Comparison of ENCODE assay signal across 17 cellular contexts in the genomic region with DNA sequence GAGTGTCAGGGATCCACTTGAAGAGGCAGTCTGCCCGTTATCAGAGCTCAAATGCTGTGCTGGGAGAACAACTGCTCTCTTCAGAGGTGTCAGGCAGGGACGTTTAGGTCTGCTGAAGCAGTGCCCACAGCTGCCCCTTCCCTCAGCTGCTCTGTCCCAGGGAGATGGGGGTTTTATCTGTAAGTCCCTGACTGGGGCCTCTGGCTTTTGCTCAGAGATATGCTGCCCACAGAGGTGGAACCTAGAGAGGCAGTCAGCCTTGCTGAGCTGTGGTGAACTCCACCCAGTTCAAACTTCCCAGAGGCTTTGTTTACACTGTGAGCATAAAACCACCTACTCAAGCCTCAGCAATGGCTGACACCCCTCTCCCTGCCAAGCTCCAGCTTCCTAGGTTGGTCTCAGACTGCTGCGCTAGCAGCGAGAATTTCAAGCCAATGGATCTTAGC. TPM values are rescaled to one million over a fixed set of nuclear protein-coding genes. Genes with fewer than 3 reads are reported as not detected.
DNase-seq lines count a peak whose midpoint lies in the region; ATAC-seq and TF ChIP-seq lines count a peak whose summit lies in the region.
"Had no signal": no experiment of that assay in that cellular context is flagged by ENCODE, and none has a peak within 500 bp of the region (broad histone marks: within the 10 kb centered on the region; RNA-seq: fewer than 3 reads in every experiment).

No MANE protein-coding gene starts in this region.

- in situ Hi-C loops in transverse colon (cut with MboI; ENCODE audit: low pct_ligation_motif_present in 1 of 4, low pct_unique_long_range_greater_than_20kb in 1 of 4, low sequenced_read_pairs in 3 of 4): no loop called here

- POLR2A ChIA-PET in OCI-LY7 (lab: Charles Lee): interaction anchor here (1.2 kb wide), 1 partner anchor 16 kb away, joined by 3 read pairs; no protein-coding TSS in a partner anchor

- H3K4me1 ChIP-seq in transverse colon: no peaks in the 10 kb centered on the region
- H3K4me1 ChIP-seq in OCI-LY7 (ENCODE audit: insufficient read depth, low read length, poor library complexity, severe bottlenecking): no peaks in the 10 kb centered on the region

- no peak for TF ChIP-seq POLR2A in transverse colon (IDR thresholded peaks at IDR 0.05)

- intact Hi-C loops in transverse colon (cut with DNase I; ENCODE audit: low total_unique reads): no loop called here
- intact Hi-C loops in OCI-LY7 (cut with micrococcal nuclease; ENCODE audit: unreplicated experiment): no loop called here

- no peak overlapping the region for H3K4me3 ChIP-seq in transverse colon
- H3K4me3 ChIP-seq in OCI-LY7 (ENCODE audit: low read depth, low read length, poor library complexity, severe bottlenecking): no peak overlapping the region
- H3K4me3 ChIP-seq: MG63, skin epidermis had no signal

- TF ChIP-seq CTCF in transverse colon (IDR thresholded peaks at IDR 0.05) (no peak), OCI-LY7 (conservative IDR thresholded peaks at IDR 0.05; ENCODE audit: low read length) (no peak)

- H3K27ac Mint-ChIP-seq in naive B cell: peak overlapping the region; percentile 74 to 97 (median 85)
- H3K27ac Mint-ChIP-seq: nephron progenitor cell had no signal

- H3K36me3 ChIP-seq in transverse colon: no peaks in the 10 kb centered on the region
- peaks cover 23% of the 10 kb centered on the region for H3K36me3 ChIP-seq in OCI-LY7 (ENCODE audit: insufficient read depth, low read length)
- H3K36me3 ChIP-seq: MG63 had no signal

- CTCF ChIA-PET in OCI-LY7 (lab: Charles Lee; ENCODE audit: unreplicated experiment): no interaction called here

- no peaks in the 10 kb centered on the region for H3K9me2 ChIP-seq in OCI-LY7 (ENCODE audit: insufficient read depth, low read length)

- H3K36me3 Mint-ChIP-seq in naive B cell: peaks cover 23 to 60% of the 10 kb centered on the region in 2 donors

- peak; percentile 59 for ATAC-seq in GM18517 (IDR thresholded peaks at IDR 0.05; ENCODE audit: unreplicated experiment)
- ATAC-seq in HG02610 (IDR thresholded peaks at IDR 0.05; ENCODE audit: unreplicated experiment): peak; percentile 93
- ATAC-seq in naive B cell (ENCODE audit: low read depth in 2 of 2): peak; percentile 83 to 86

- H3K27ac ChIP-seq in transverse colon: no peak overlapping the region
- H3K27ac ChIP-seq in OCI-LY7 (ENCODE audit: low read depth, low read length, poor library complexity, severe bottlenecking): no peak overlapping the region

- H4K20me1 ChIP-seq in OCI-LY7 (ENCODE audit: insufficient read depth, low read length): no peaks in the 10 kb centered on the region

- no peak for TF ChIP-seq EP300 in transverse colon (IDR thresholded peaks at IDR 0.05; ENCODE audit: low read depth)

- H2AFZ ChIP-seq in OCI-LY7 (ENCODE audit: low read length): no peak overlapping the region

- H3K27me3 Mint-ChIP-seq in naive B cell: no peaks in the 10 kb centered on the region

- H3K79me2 ChIP-seq in OCI-LY7 (ENCODE audit: insufficient read depth, low read depth, low read length): no peaks in the 10 kb centered on the region

- peak overlapping the region; percentile 23 to 89 (median 68) for H3K4me3 Mint-ChIP-seq in naive B cell
- H3K4me3 Mint-ChIP-seq: nephron progenitor cell had no signal

- peak; percentile 85 for DNase-seq in OCI-M2 (lab: John Stamatoyannopoulos, UW; ENCODE audit: unreplicated experiment)
- peak; percentile 48 for DNase-seq in naive B cell
- DNase-seq in stimulated activated CD4-positive, alpha-beta T cell treated with anti-CD3 and anti-CD28 coated beads, Interleukin-2, amount 100 ng/mL, for 48 hours: no peak
- no peak for DNase-seq in transverse colon
- DNase-seq in NK-92 treated with Interleukin-12 subunit alpha and Interleukin-12 subunit beta, amount 100 ng/mL, for 24 hours (lab: John Stamatoyannopoulos, UW): no peak
- no peak for DNase-seq in OCI-LY7 (ENCODE audit: low spot score)
- DNase-seq: activated CD4-positive, CD25-positive, alpha-beta regulatory T cell; activated gamma-delta T cell; central memory CD4-positive, alpha-beta T cell; MG63; NCI-H446 treated with DMSO at 0.1 percent for 48 hours; nephron progenitor cell; SIG-M5 had no signal

- 65 to 90% methylated on average over 2 to 4 of the region's 4 CpGs for WGBS in transverse colon (ENCODE audit: low coverage in 1 of 2), 2 donors

- peaks cover 61 to 93% (median 86%) of the 10 kb centered on the region in 3 donors for H3K4me1 Mint-ChIP-seq in naive B cell
- H3K4me1 Mint-ChIP-seq: nephron progenitor cell had no signal

- no peak overlapping the region for H3K4me2 ChIP-seq in OCI-LY7 (ENCODE audit: low read length)

- H3K9me3 ChIP-seq in transverse colon: no peaks in the 10 kb centered on the region
- H3K9me3 ChIP-seq in OCI-LY7 (ENCODE audit: low read length): peaks cover 8% of the 10 kb centered on the region; the same call in 1 of the 2 replicates
- H3K9me3 ChIP-seq: MG63 had no signal

- no TSS peak for BruUV-seq in OCI-LY7 (replicated peaks; lab: Mats Ljungman, UMichigan)

- no peaks in the 10 kb centered on the region for H3K27me3 ChIP-seq in transverse colon

- peaks cover 3 to 50% (median 17%) of the 10 kb centered on the region in 7 donors for H3K9me3 Mint-ChIP-seq in naive B cell

RNA-seq across cellular contexts. Expression of a gene that starts 38.1 kb away (rescaled TPM):
- 100 to 1,000 TPM in 4 of 6 donors, 10 to 100 TPM in 2; 69.0 to 215 (median 129) TPM for polyA plus RNA-seq in naive B cell (ENCODE audit: low read depth in 6 of 6)
- total RNA-seq in transverse colon (1 to 10 TPM in 3 of 4 donors, not detected in 1; 3.0 to 5.2 (median 4.6) TPM), OCI-LY7 (2022) (80.6 and 88.7 TPM in 2 replicates)
- 20.8 and 27.3 TPM in 2 replicates for total RNA-seq in OCI-LY7 (2014; rRNA removed; shearing (Covaris generic))
- total RNA-seq: fibroblast of lung had no signal
- polyA plus RNA-seq: fibroblast of lung had no signal

Comparison
In these comparisons a context has a peak if more than half of its experiments do, and no peak if none do; other contexts are left out.
1. DNase-seq: peak in OCI-M2 (single experiment) and naive B cell (single experiment); none in stimulated activated CD4-positive, alpha-beta T cell treated with anti-CD3 and anti-CD28 coated beads, Interleukin-2, amount 100 ng/mL, for 48 hours (0 of 2), transverse colon (single experiment), NK-92 treated with Interleukin-12 subunit alpha and Interleukin-12 subunit beta, amount 100 ng/mL, for 24 hours (single experiment) and OCI-LY7 (single experiment).
2. Peak in every context shown above with its lines, with median percentiles within 50 percentile points of each other: ATAC-seq.